ENCODE assay signal across 8 cellular contexts in the genomic region with DNA sequence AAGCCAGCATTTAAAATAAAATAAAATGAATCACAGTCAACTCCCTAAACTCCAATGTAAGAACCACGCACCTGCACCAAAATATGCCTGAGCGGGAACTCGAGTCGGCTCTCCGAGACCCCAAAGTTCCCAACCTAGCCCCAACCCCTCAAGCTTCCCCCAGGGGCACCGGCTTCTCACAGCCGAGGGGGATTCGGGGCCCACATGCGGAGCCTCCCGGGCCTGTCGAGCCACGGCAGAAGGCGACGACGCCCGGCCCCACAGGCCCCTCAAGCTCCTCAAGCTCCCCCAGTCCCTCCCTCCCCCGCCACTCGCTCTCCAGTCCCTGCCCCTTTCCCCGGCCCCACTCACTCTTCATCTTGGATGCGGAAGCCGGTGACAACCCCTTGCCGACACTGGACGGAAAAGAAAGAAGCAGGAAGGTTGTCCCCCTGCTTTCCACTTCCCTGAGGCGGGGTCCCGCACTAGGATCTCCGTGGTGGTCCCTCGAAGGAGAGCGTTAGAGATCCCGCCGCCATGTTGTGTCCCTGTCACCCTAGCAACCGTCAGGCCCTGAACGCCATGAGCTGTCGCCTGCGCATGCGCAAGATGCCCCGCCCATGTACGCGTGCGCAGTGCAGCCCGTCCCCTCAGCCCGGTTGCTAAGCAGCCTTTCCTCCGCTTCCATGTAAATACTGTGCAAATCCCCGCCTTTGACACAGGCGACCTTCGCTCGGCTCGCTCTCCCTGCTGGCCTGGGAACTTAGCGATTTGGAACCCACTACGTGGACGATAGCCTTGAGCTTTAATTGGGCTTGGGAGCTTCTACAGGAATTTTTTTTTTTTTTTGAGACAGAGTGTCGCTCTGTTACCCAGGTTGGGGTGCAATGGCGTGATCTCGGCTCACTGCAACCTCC. TPM values are rescaled to one million over a fixed set of nuclear protein-coding genes. Genes with fewer than 3 reads are reported as not detected.
A peak's percentile ranks its signal among the peaks of the same experiment; 100 is the strongest.
DNase-seq lines count a peak whose midpoint lies in the region; ATAC-seq, FAIRE-seq and TF ChIP-seq lines count a peak whose summit lies in the region.

A gene with protein sequence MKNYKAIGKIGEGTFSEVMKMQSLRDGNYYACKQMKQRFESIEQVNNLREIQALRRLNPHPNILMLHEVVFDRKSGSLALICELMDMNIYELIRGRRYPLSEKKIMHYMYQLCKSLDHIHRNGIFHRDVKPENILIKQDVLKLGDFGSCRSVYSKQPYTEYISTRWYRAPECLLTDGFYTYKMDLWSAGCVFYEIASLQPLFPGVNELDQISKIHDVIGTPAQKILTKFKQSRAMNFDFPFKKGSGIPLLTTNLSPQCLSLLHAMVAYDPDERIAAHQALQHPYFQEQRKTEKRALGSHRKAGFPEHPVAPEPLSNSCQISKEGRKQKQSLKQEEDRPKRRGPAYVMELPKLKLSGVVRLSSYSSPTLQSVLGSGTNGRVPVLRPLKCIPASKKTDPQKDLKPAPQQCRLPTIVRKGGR (minus strand): TSS at position 554 of the 896 bp plus-strand sequence. CDS start 196 bp downstream, at position 358.

- peak within 1 kb of the TSS; percentile 92 to 96 for H3K27ac Mint-ChIP-seq in T-cell
- H3K27ac Mint-ChIP-seq in type B pancreatic cell: peak within 1 kb of the TSS; percentile 97

- ATAC-seq in HG02884 (IDR thresholded peaks at IDR 0.05; ENCODE audit: unreplicated experiment): peak; percentile 90
- ATAC-seq in T-cell (replicated peaks in 1 of 4): peak; percentile 92 to 94 (median 93)
- ATAC-seq in left cardiac atrium: peak; percentile 100

- FAIRE-seq in GM12892 (lab: Jason Lieb, UNC): peak; percentile 98

- POLR2A ChIA-PET in T-cell (lab: Charles Lee): interaction anchor here (0.6 to 1.2 kb wide), 6 partner anchors 12 to 496 kb away, joined by 3 to 7 read pairs (median 4); partner anchors contain the start of gene ZNF839 (in 1 of the 2)

- intact Hi-C loops in left cardiac atrium (cut with DNase I): no loop called here
- intact Hi-C loops in posterior cingulate gyrus (cut with DNase I): no loop called here

- H3K4me3 Mint-ChIP-seq in T-cell (peak within 1 kb of the TSS; percentile 84 to 94 (median 94)), type B pancreatic cell (peak within 1 kb of the TSS; percentile 98)

- no peak for TF ChIP-seq CTCF in type B pancreatic cell (conservative IDR thresholded peaks at IDR 0.05)

- TF ChIP-seq POLR2A in GM12892 (IDR thresholded peaks at IDR 0.05; ENCODE audit: low read depth, low read length): no peak

- peak; percentile 95 for DNase-seq in GM12892 (ENCODE audit: insufficient read length)
- peak; percentile 76 for DNase-seq in NCI-H146 treated with DMSO at 0.1 percent for 48 hours (lab: John Stamatoyannopoulos, UW; ENCODE audit: unreplicated experiment)
- DNase-seq in T-cell: peak; percentile 84 to 99 (median 94)
- peak; percentile 90 for DNase-seq in amniotic epithelial cell (ENCODE audit: low read depth)
- DNase-seq in left cardiac atrium: peak; percentile 95
- DNase-seq in posterior cingulate gyrus: peak; percentile 90 to 99 (median 96)
- peak; percentile 99 for DNase-seq in type B pancreatic cell (ENCODE audit: extremely low spot score, unreplicated experiment)

- peaks cover 6 to 11% (median 7%) of the 10 kb centered on the region in 3 donors for H3K4me1 Mint-ChIP-seq in T-cell
- H3K4me1 Mint-ChIP-seq in type B pancreatic cell (ENCODE audit: unreplicated experiment): peaks cover 24% of the 10 kb centered on the region

- no peaks in the 10 kb centered on the region for H3K36me3 Mint-ChIP-seq in T-cell
- H3K36me3 Mint-ChIP-seq in type B pancreatic cell: peaks cover 4% of the 10 kb centered on the region

- H3K9me3 Mint-ChIP-seq in T-cell (no peaks in the 10 kb centered on the region), type B pancreatic cell (no peaks in the 10 kb centered on the region)

- H3K27me3 Mint-ChIP-seq in T-cell: peaks cover 0 to 2% of the 10 kb centered on the region in 2 donors
- peaks cover 3% of the 10 kb centered on the region for H3K27me3 Mint-ChIP-seq in type B pancreatic cell

- CTCF ChIA-PET in T-cell (lab: Charles Lee): interaction anchor here (0.6 to 3.6 kb wide), 8 partner anchors 9 to 1328 kb away, joined by 3 to 28 read pairs (median 4); partner anchors contain the start of genes MARK3 (in 1 of the 2) and ZNF839 (in 1 of the 2)

RNA-seq across cellular contexts. Expression of the gene that starts here (rescaled TPM):
- polyA plus RNA-seq in GM12892 (2012; ENCODE audit: missing spikeins): 4.4 TPM
- total RNA-seq in T-cell (1 to 10 TPM in 3 of 5 donors, under 1 TPM in 2; 0.77 to 4.1 (median 1.9) TPM), left cardiac atrium (10 to 100 TPM; 10.8 to 15.3 TPM), type B pancreatic cell (ENCODE audit: low replicate concordance) (17.7 and 26.3 TPM in 2 replicates)

Comparison
In these comparisons a context has a peak if more than half of its experiments do, and no peak if none do; other contexts are left out.
1. Peak in every context shown above with its lines: DNase-seq and ATAC-seq.